ENCODE assay signal across 11 cellular contexts in genomic region chr6:6332873-6333272, GRCh38. TPM values are rescaled to one million over a fixed set of nuclear protein-coding genes. Genes with fewer than 3 reads are reported as not detected.
DNase-seq lines count a peak whose midpoint lies in the region; ATAC-seq and TF ChIP-seq lines count a peak whose summit lies in the region.
"Had no signal": no experiment of that assay in that cellular context is flagged by ENCODE, and none has a peak within 500 bp of the region (broad histone marks: within the 10 kb centered on the region; RNA-seq: fewer than 3 reads in every experiment).

No MANE protein-coding gene starts in this region.

- H3K27ac ChIP-seq in CD4-positive, alpha-beta T cell (ENCODE audit: low read depth, low read length), result no peak overlapping the region
- H3K27ac ChIP-seq in gastrocnemius medialis, result no peak overlapping the region
- H3K27ac ChIP-seq: upper lobe of right lung had no signal

- H3K4me3 Mint-ChIP-seq in CD4-positive, alpha-beta T cell, result no peak overlapping the region

- in situ Hi-C loops in gastrocnemius medialis (cut with MboI; ENCODE audit: low sequenced_read_pairs in 4 of 4), result no loop called here

- CTCF ChIA-PET in CD4-positive, alpha-beta T cell (lab: Charles Lee), result no interaction called here

- peaks cover 0 to 8% of the 10 kb centered on the region in 2 donors for H3K4me1 ChIP-seq in gastrocnemius medialis
- H3K4me1 ChIP-seq: upper lobe of right lung had no signal

- no peaks in the 10 kb centered on the region for H3K9me3 Mint-ChIP-seq in CD4-positive, alpha-beta T cell

- no peak for TF ChIP-seq CTCF in CD4-positive, alpha-beta T cell (IDR thresholded peaks at IDR 0.05)
- no peak for TF ChIP-seq CTCF in gastrocnemius medialis (IDR thresholded peaks at IDR 0.05 in 4 of 5, conservative IDR thresholded peaks at IDR 0.05 in 1 of 5)

- intact Hi-C loops in CD4-positive, alpha-beta T cell (cut with DNase I, micrococcal nuclease), result no loop called here
- intact Hi-C loops in gastrocnemius medialis (cut with DNase I; ENCODE audit: low total_unique reads), result no loop called here

- H3K9me3 ChIP-seq in CD4-positive, alpha-beta T cell (ENCODE audit: control insufficient read depth, low read length), result no peaks in the 10 kb centered on the region
- H3K9me3 ChIP-seq in gastrocnemius medialis, result no peaks in the 10 kb centered on the region
- H3K9me3 ChIP-seq: upper lobe of right lung had no signal

- no peaks in the 10 kb centered on the region for H3K27me3 ChIP-seq in CD4-positive, alpha-beta T cell (ENCODE audit: control insufficient read depth, insufficient read depth, low read length)
- H3K27me3 ChIP-seq in gastrocnemius medialis, result no peaks in the 10 kb centered on the region
- H3K27me3 ChIP-seq: upper lobe of right lung had no signal

- no peaks in the 10 kb centered on the region for H3K36me3 ChIP-seq in gastrocnemius medialis
- H3K36me3 ChIP-seq: upper lobe of right lung had no signal

- DNase-seq in astrocyte of the hippocampus (ENCODE audit: low read depth, low spot score), result peak; percentile 18
- no peak for DNase-seq in NCI-H1436 treated with DMSO at 0.1 percent for 48 hours (lab: John Stamatoyannopoulos, UW)
- no peak for DNase-seq in CD4-positive, alpha-beta T cell
- no peak for DNase-seq in DMS114 treated with DMSO at 0.1 percent for 48 hours (lab: John Stamatoyannopoulos, UW; ENCODE audit: unreplicated experiment)
- DNase-seq in gastrocnemius medialis, result no peak
- DNase-seq: upper lobe of right lung had no signal

- POLR2A ChIA-PET in CD4-positive, alpha-beta T cell (lab: Charles Lee), result no interaction called here

- no peak overlapping the region for H3K27ac Mint-ChIP-seq in CD4-positive, alpha-beta T cell
- H3K27ac Mint-ChIP-seq: progenitor cell of endocrine pancreas had no signal

- ATAC-seq in GM18511 (IDR thresholded peaks at IDR 0.05; ENCODE audit: unreplicated experiment) (peak; percentile 37), GM21447 (IDR thresholded peaks at IDR 0.05; ENCODE audit: unreplicated experiment) (peak; percentile 32), HG03108 (IDR thresholded peaks at IDR 0.05; ENCODE audit: unreplicated experiment) (peak; percentile 18), gastrocnemius medialis (no peak)
- no peak for ATAC-seq in CD4-positive, alpha-beta T cell (ENCODE audit: poor library complexity)

- TF ChIP-seq POLR2A in gastrocnemius medialis (IDR thresholded peaks at IDR 0.05), result no peak

- H3K4me1 Mint-ChIP-seq in CD4-positive, alpha-beta T cell (ENCODE audit: low read depth), result peaks cover 6% of the 10 kb centered on the region

- H3K4me3 ChIP-seq in gastrocnemius medialis, result no peak overlapping the region
- H3K4me3 ChIP-seq: upper lobe of right lung had no signal

- peaks cover 26% of the 10 kb centered on the region for H3K27me3 Mint-ChIP-seq in CD4-positive, alpha-beta T cell

- no peaks in the 10 kb centered on the region for H3K36me3 Mint-ChIP-seq in CD4-positive, alpha-beta T cell (ENCODE audit: low read depth)

RNA-seq across cellular contexts. Expression of gene F13A1, which starts 12.4 kb away (rescaled TPM):
- total RNA-seq in CD4-positive, alpha-beta T cell, result under 1 TPM; 0.38 to 0.42 TPM
- total RNA-seq in gastrocnemius medialis, result 10 to 100 TPM; 19.9 to 61.1 (median 33.9) TPM
- total RNA-seq: T-helper 2 cell treated with Interferon-gamma antibody and Interleukin-4, amounts not matched to agents 100 ng/mL and 5 ng/mL, for 36 hours had no signal

Comparison
In these comparisons a context has a peak if more than half of its experiments do, and no peak if none do; other contexts are left out.
1. ATAC-seq: peak in GM18511 (single experiment), GM21447 (single experiment) and HG03108 (single experiment); none in CD4-positive, alpha-beta T cell (single experiment) and gastrocnemius medialis (0 of 2).
2. RNA of gene F13A1, which starts 12.4 kb away (total RNA-seq): 19.9 to 61.1 TPM in gastrocnemius medialis; 0.38 to 0.42 TPM in CD4-positive, alpha-beta T cell; every median in the first group is over 10 times any median in the second.